In the genomic region with DNA sequence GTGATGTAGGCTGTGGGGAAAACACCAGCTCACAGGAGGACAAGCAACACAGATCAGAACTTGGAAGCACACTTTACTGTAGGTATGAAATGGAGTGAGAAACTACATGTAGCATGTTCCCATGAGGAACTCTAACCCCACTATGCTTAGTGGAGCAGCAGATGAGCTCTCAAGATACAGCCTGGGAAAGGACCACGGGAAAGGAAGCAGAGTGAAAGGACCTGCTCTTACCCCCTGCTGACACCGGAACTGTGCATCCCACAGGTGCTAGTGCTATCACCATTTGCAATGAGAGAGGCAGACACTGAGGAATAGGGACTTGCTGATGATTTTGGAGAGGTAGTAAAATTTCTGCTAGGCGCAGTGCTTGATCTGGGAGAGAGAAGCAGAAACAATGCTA, we compare ENCODE assay signal across 16 cellular contexts.
"Had no signal": no experiment of that assay in that cellular context is flagged by ENCODE, and none has a peak within 500 bp of the region (broad histone marks: within the 10 kb centered on the region; RNA-seq: fewer than 3 reads in every experiment).

No MANE protein-coding gene starts in this region.

- H3K9me3 ChIP-seq: adrenal gland, left lung, right atrium auricular region, tibial nerve, vagina had no signal

- H3K4me3 Mint-ChIP-seq: naive thymus-derived CD8-positive, alpha-beta T cell had no signal

- ATAC-seq: activated CD4-positive, CD25-positive, alpha-beta regulatory T cell treated with anti-CD3 and anti-CD28 coated beads, Interleukin-2, amount 50 U/mL, for 24 hours; left lung; naive thymus-derived CD8-positive, alpha-beta T cell had no signal

- H3K9me3 Mint-ChIP-seq: naive thymus-derived CD8-positive, alpha-beta T cell had no signal

- H3K4me1 ChIP-seq: left lung, right atrium auricular region, tibial nerve, vagina had no signal

- H3K27ac ChIP-seq: adrenal gland, cardiac muscle cell, left lung, right atrium auricular region, tibial nerve, vagina had no signal

- DNase-seq: activated CD4-positive, alpha-beta T cell treated with anti-CD3 and anti-CD28 coated beads, Interleukin-2, amount 50 U/mL, for 4 hours; activated gamma-delta T cell treated with Interleukin-2 at 50 U/mL for 16 hours; activated T-cell treated with anti-CD3 and anti-CD28 coated beads, Interleukin-2, amount 50 U/mL, for 48 hours; adrenal gland; left lung; mammary epithelial cell; naive thymus-derived CD8-positive, alpha-beta T cell; nucleus accumbens; stimulated activated CD4-positive, alpha-beta T cell treated with anti-CD3 and anti-CD28 coated beads, Interleukin-15, amount 100 ng/mL, for 24 hours; stimulated activated CD4-positive, alpha-beta T cell treated with anti-CD3 and anti-CD28 coated beads, Interleukin-4, amount 100 ng/mL, for 1 hour; stimulated activated naive CD4-positive, alpha-beta T cell had no signal

- H3K27me3 Mint-ChIP-seq: naive thymus-derived CD8-positive, alpha-beta T cell had no signal

- H3K27me3 ChIP-seq: adrenal gland, cardiac muscle cell, left lung, right atrium auricular region, tibial nerve, vagina had no signal

- H3K4me3 ChIP-seq: adrenal gland, cardiac muscle cell, left lung, right atrium auricular region, tibial nerve, vagina had no signal
